9 cellular contexts compared by ENCODE assay signal in the genomic region with DNA sequence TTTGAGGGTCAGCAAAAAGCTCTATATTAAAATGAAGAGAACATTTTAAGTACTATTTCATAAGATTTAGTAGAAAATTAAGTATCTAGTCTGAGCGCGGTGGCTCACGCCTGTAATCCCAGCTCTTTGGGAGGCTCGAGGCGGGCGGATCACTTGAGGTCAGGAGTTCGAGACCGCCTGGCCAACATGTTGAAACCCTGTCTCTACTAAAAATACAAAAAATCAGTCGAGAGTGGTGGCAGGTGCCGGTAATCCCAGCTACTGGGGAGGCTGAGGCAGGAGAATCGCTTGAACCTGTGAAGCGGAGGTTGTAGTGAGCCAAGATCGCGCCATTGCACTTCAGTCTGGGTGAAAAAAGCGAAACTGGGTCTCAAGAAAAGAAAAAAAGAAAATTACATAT. TPM values are rescaled to one million over a fixed set of nuclear protein-coding genes. Genes with fewer than 3 reads are reported as not detected.
DNase-seq lines count a peak whose midpoint lies in the region; ATAC-seq, FAIRE-seq and TF ChIP-seq lines count a peak whose summit lies in the region.
"Had no signal": no experiment of that assay in that cellular context is flagged by ENCODE, and none has a peak within 500 bp of the region (broad histone marks: within the 10 kb centered on the region; RNA-seq: fewer than 3 reads in every experiment).

No MANE protein-coding gene starts in this region.

- no peak overlapping the region for H2AFZ ChIP-seq in PC-3 (ENCODE audit: low read length)

- H3F3A ChIP-seq in PC-3 (ENCODE audit: low read length, unreplicated experiment) = no peaks in the 10 kb centered on the region

- H3K4me1 Mint-ChIP-seq in T-helper 1 cell treated with Interleukin-12 subunit alpha and Interleukin-12 subunit beta and Interleukin-4 antibody, amounts not matched to agents 30 μg/mL and 1 μg/mL, for 36 hours (ENCODE audit: low read depth) = peaks cover 23% of the 10 kb centered on the region
- H3K4me1 Mint-ChIP-seq in endodermal cell = peaks cover 3% of the 10 kb centered on the region

- WGBS in endodermal cell (ENCODE audit: insufficient coverage in 1 of 2, insufficient read length in 1 of 2), 2 experiments = 89 to 97% methylated on average over 7 to 15 of the region's 15 CpGs
- WGBS in prostate gland = 94% methylated on average over 15 of the region's 15 CpGs

- no peaks in the 10 kb centered on the region for H3K27me3 Mint-ChIP-seq in T-helper 1 cell treated with Interleukin-12 subunit alpha and Interleukin-12 subunit beta and Interleukin-4 antibody, amounts not matched to agents 30 μg/mL and 1 μg/mL, for 36 hours (ENCODE audit: low read depth)
- H3K27me3 Mint-ChIP-seq in endodermal cell (ENCODE audit: insufficient read depth) = peaks cover 26% of the 10 kb centered on the region

- CTCF ChIA-PET in PC-3 (lab: Charles Lee) = no interaction called here

- peaks cover 15% of the 10 kb centered on the region for H3K36me3 ChIP-seq in PC-3 (ENCODE audit: low read depth, low read length)
- H3K36me3 ChIP-seq in endodermal cell (ENCODE audit: control insufficient read depth, insufficient read depth, low read length) = peaks cover 27% of the 10 kb centered on the region
- no peaks in the 10 kb centered on the region for H3K36me3 ChIP-seq in prostate gland
- no peaks in the 10 kb centered on the region for H3K36me3 ChIP-seq in kidney (ENCODE audit: control insufficient read depth in 1 of 2, insufficient read depth in 2 of 2, low read length in 2 of 2)

- H3K9me3 ChIP-seq in PC-3 (ENCODE audit: low read length) (no peaks in the 10 kb centered on the region), endodermal cell (ENCODE audit: control insufficient read depth, low read length) (no peaks in the 10 kb centered on the region), prostate gland (no peaks in the 10 kb centered on the region), kidney (ENCODE audit: control insufficient read depth in 1 of 2, low read length in 2 of 2) (no peaks in the 10 kb centered on the region)

- no peak for ATAC-seq in PC-3

- peak overlapping the region; percentile 98 for H3K4me3 Mint-ChIP-seq in T-helper 1 cell treated with Interleukin-12 subunit alpha and Interleukin-12 subunit beta and Interleukin-4 antibody, amounts not matched to agents 30 μg/mL and 1 μg/mL, for 36 hours
- peak overlapping the region; percentile 93 for H3K4me3 Mint-ChIP-seq in endodermal cell

- no peak for TF ChIP-seq POLR2A in prostate gland (IDR thresholded peaks at IDR 0.05)

- H3K4me2 ChIP-seq in PC-3 (ENCODE audit: low read length) = peak overlapping the region; percentile 89

- DNase-seq in T-helper 1 cell (no peak), PC-3 (no peak), endodermal cell (no peak), prostate gland (ENCODE audit: low spot score) (no peak), kidney (no peak), NCI-H774 (lab: John Stamatoyannopoulos, UW) (no peak)
- DNase-seq in stimulated activated CD4-positive, alpha-beta T cell treated with anti-CD3 and anti-CD28 coated beads, Interleukin-4, amount 100 ng/mL, for 24 hours = no peak

- H3K9ac ChIP-seq in PC-3 (ENCODE audit: low read length) = peak overlapping the region; percentile 94; the same call in 1 of the 2 replicates
- no peak overlapping the region for H3K9ac ChIP-seq in endodermal cell (ENCODE audit: extremely low read depth, low read length, poor library complexity, severe bottlenecking)
- H3K9ac ChIP-seq in kidney (ENCODE audit: low read length in 2 of 2) = no peak overlapping the region

- H3K27ac ChIP-seq in PC-3 (ENCODE audit: low read length) = no peak overlapping the region
- no peak overlapping the region for H3K27ac ChIP-seq in endodermal cell (ENCODE audit: low read depth, low read length)
- peak overlapping the region; percentile 86 to 91 for H3K27ac ChIP-seq in prostate gland
- H3K27ac ChIP-seq in kidney (ENCODE audit: low read depth in 2 of 2, low read length in 2 of 2) = no peak overlapping the region

- H3K27me3 ChIP-seq in PC-3 (ENCODE audit: low read length) (no peaks in the 10 kb centered on the region), endodermal cell (ENCODE audit: control insufficient read depth, insufficient read depth, low read length, poor library complexity, severe bottlenecking) (peaks cover 20% of the 10 kb centered on the region), prostate gland (replicated peaks; ENCODE audit: insufficient read depth) (no peaks in the 10 kb centered on the region)

- POLR2A ChIA-PET in PC-3 (lab: Charles Lee; ENCODE audit: unreplicated experiment) = no interaction called here

- TF ChIP-seq CTCF in PC-3 (conservative IDR thresholded peaks at IDR 0.05; ENCODE audit: low read depth, low read length) (no peak), endodermal cell (conservative IDR thresholded peaks at IDR 0.05) (no peak), prostate gland (IDR thresholded peaks at IDR 0.05) (no peak), kidney (IDR thresholded peaks at IDR 0.05; ENCODE audit: borderline replicate concordance, extremely low read depth, insufficient read depth) (no peak)

- H4K20me1 ChIP-seq in PC-3 (ENCODE audit: low read length) = peaks cover 36% of the 10 kb centered on the region

- no peak for FAIRE-seq in kidney (lab: Jason Lieb, UNC)
- FAIRE-seq: A204.1 had no signal

- peaks cover 18% of the 10 kb centered on the region for H3K36me3 Mint-ChIP-seq in T-helper 1 cell treated with Interleukin-12 subunit alpha and Interleukin-12 subunit beta and Interleukin-4 antibody, amounts not matched to agents 30 μg/mL and 1 μg/mL, for 36 hours (ENCODE audit: low read depth)
- H3K36me3 Mint-ChIP-seq in endodermal cell (ENCODE audit: low read depth) = peaks cover 26% of the 10 kb centered on the region

- H3K4me1 ChIP-seq in PC-3 (ENCODE audit: insufficient read depth, low read length) (peaks cover 28% of the 10 kb centered on the region), endodermal cell (ENCODE audit: control insufficient read depth, insufficient read depth, low read length) (no peaks in the 10 kb centered on the region), prostate gland (replicated peaks) (no peaks in the 10 kb centered on the region), kidney (ENCODE audit: control insufficient read depth in 1 of 2, insufficient read depth in 1 of 2, low read depth in 1 of 2, low read length in 2 of 2) (peaks cover 0 to 8% of the 10 kb centered on the region in 2 donors)

- BruUV-seq in PC-3 (replicated peaks; lab: Mats Ljungman, UMichigan) = no TSS peak

- intact Hi-C loops in PC-3 (cut with micrococcal nuclease) (loop anchor here (2.0 to 5.0 kb wide), 2 partner anchors 48 to 109 kb away; a partner anchor contains a TSS), prostate gland (cut with DNase I) (no loop called here), kidney (cut with DNase I) (no loop called here)

- peaks cover 62% of the 10 kb centered on the region for H3K79me2 ChIP-seq in PC-3 (ENCODE audit: low read length)

- H3K27ac Mint-ChIP-seq in T-helper 1 cell treated with Interleukin-12 subunit alpha and Interleukin-12 subunit beta and Interleukin-4 antibody, amounts not matched to agents 30 μg/mL and 1 μg/mL, for 36 hours = no peak overlapping the region
- no peak overlapping the region for H3K27ac Mint-ChIP-seq in endodermal cell

- H3K4me3 ChIP-seq in PC-3 (ENCODE audit: low read length) = peak overlapping the region; percentile 99
- peak overlapping the region; percentile 99 for H3K4me3 ChIP-seq in endodermal cell (ENCODE audit: low read length)
- peak overlapping the region in 1 of 2 donors; percentile 94 for H3K4me3 ChIP-seq in prostate gland
- H3K4me3 ChIP-seq in kidney (ENCODE audit: low read length in 2 of 2) = peak overlapping the region in 1 of 2 donors; percentile 93

- no peaks in the 10 kb centered on the region for H3K9me2 ChIP-seq in PC-3 (replicated peaks; ENCODE audit: low read length)

- no peaks in the 10 kb centered on the region for H3K9me3 Mint-ChIP-seq in T-helper 1 cell treated with Interleukin-12 subunit alpha and Interleukin-12 subunit beta and Interleukin-4 antibody, amounts not matched to agents 30 μg/mL and 1 μg/mL, for 36 hours
- peaks cover 3% of the 10 kb centered on the region for H3K9me3 Mint-ChIP-seq in endodermal cell

RNA-seq across cellular contexts. Expression of a gene that starts 1.6 kb away (rescaled TPM):
- 30.7 and 31.9 TPM in 2 replicates for total RNA-seq in PC-3 (2014; rRNA removed)
- total RNA-seq in endodermal cell = 10 to 100 TPM; 76.2 to 92.4 TPM
- 75.7 TPM for polyA plus RNA-seq in endodermal cell (2013, experiment 1 of 2)
- polyA plus RNA-seq in endodermal cell (2013, experiment 2 of 2) = 76.1 TPM
- total RNA-seq in prostate gland = 10 to 100 TPM; 25.9 to 51.2 TPM
- 41.9 TPM for total RNA-seq in kidney
- 27.1 TPM for polyA plus RNA-seq in kidney (ENCODE audit: insufficient read depth, low read depth, low replicate concordance)

Comparison
In these comparisons a context has a peak if more than half of its experiments do, and no peak if none do; other contexts are left out.
1. H3K27ac ChIP-seq: peak in prostate gland (2 of 2); none in PC-3 (single experiment), endodermal cell (single experiment) and kidney (0 of 2).